In genomic region chr12:112167728-112168525, GRCh38 we compare ENCODE assay signal across 28 cellular contexts. TPM values are rescaled to one million over a fixed set of nuclear protein-coding genes. Genes with fewer than 3 reads are reported as not detected.
DNase-seq lines count a peak whose midpoint lies in the region; ATAC-seq and FAIRE-seq lines count a peak whose summit lies in the region.
"Had no signal": no experiment of that assay in that cellular context is flagged by ENCODE, and none has a peak within 500 bp of the region (broad histone marks: within the 10 kb centered on the region; RNA-seq: fewer than 3 reads in every experiment).

No MANE protein-coding gene starts in this region.

- DNase-seq in Right ventricle myocardium superior: peak; percentile 29
- DNase-seq in right cardiac atrium: no peak
- peak; percentile 76 for DNase-seq in NCI-H69 (lab: John Stamatoyannopoulos, UW)
- peak; percentile 49 for DNase-seq in mesenteric fat pad (ENCODE audit: low spot score)
- no peak for DNase-seq in NCI-H2171 (lab: John Stamatoyannopoulos, UW)
- DNase-seq in pons (ENCODE audit: low spot score): no peak
- DNase-seq in GM19239 (ENCODE audit: insufficient read length, low spot score): no peak
- DNase-seq: ACHN; activated CD4-positive, alpha-beta T cell treated with anti-CD3 and anti-CD28 coated beads, Interleukin-2, amount 10 ng/mL, durations not matched to agents 7 days and 5 days; activated naive CD8-positive, alpha-beta T cell treated with anti-CD3 and anti-CD28 coated beads, Interleukin-2, amount 10 ng/mL, durations not matched to agents 7 days and 5 days; DMS79 treated with DMSO at 0.1 percent for 48 hours; glutamatergic neuron; GOT3; Karpas-422; kidney; NCI-H2029; NCI-H748 treated with DMSO at 0.1 percent for 48 hours; small intestine; stimulated activated naive CD4-positive, alpha-beta T cell; T-helper 2 cell; uterus had no signal

- H3K27ac ChIP-seq in right cardiac atrium (ENCODE audit: low read length): no peak overlapping the region
- H3K27ac ChIP-seq: epithelial cell of prostate, SK-N-MC, thoracic aorta, uterus had no signal

- WGBS in right cardiac atrium: 92% methylated on average over 32 of the region's 32 CpGs

- ATAC-seq in Right ventricle myocardium superior (ENCODE audit: poor library complexity): no peak
- ATAC-seq in right cardiac atrium: no peak
- no peak for ATAC-seq in HG02759 (IDR thresholded peaks at IDR 0.05; ENCODE audit: unreplicated experiment)

- H3K4me3 ChIP-seq in right cardiac atrium (ENCODE audit: low read length): no peak overlapping the region
- H3K4me3 ChIP-seq: lung, SK-N-MC, thoracic aorta, uterus had no signal

- H3K9me3 ChIP-seq in right cardiac atrium (ENCODE audit: control insufficient read depth, low read length): no peaks in the 10 kb centered on the region
- H3K9me3 ChIP-seq: Caco-2, thoracic aorta, uterus had no signal

- intact Hi-C loops in Right ventricle myocardium superior (cut with DNase I): no loop called here
- intact Hi-C loops in right cardiac atrium (cut with DNase I): no loop called here

- no peak for FAIRE-seq in GM19239 (lab: Jason Lieb, UNC)
- FAIRE-seq: astrocyte, kidney, small intestine had no signal

- no peaks in the 10 kb centered on the region for H3K4me1 ChIP-seq in right cardiac atrium (ENCODE audit: control insufficient read depth, insufficient read depth, low read length)
- H3K4me1 ChIP-seq: Caco-2, uterus had no signal

- no peaks in the 10 kb centered on the region for H3K27me3 ChIP-seq in right cardiac atrium (ENCODE audit: control insufficient read depth, insufficient read depth)
- H3K27me3 ChIP-seq: uterus had no signal

RNA-seq across cellular contexts. Expression of gene TRAFD1, which starts 42.6 kb away (rescaled TPM):
- total RNA-seq in Right ventricle myocardium superior (17.4 TPM), right cardiac atrium (10 to 100 TPM; 21.9 to 24.5 (median 23.9) TPM), mesenteric fat pad (17.4 TPM)
- 13.4 TPM for polyA plus RNA-seq in right cardiac atrium

RNA-seq across cellular contexts. Expression of gene NAA25, which starts 59.3 kb away (rescaled TPM):
- total RNA-seq in Right ventricle myocardium superior (14.7 TPM), right cardiac atrium (10 to 100 TPM; 15.3 to 21.7 (median 18.0) TPM), mesenteric fat pad (31.6 TPM)
- 4.6 TPM for polyA plus RNA-seq in right cardiac atrium

Comparison
In these comparisons a context has a peak if more than half of its experiments do, and no peak if none do; other contexts are left out.
1. DNase-seq: peak in Right ventricle myocardium superior (single experiment), NCI-H69 (single experiment) and mesenteric fat pad (single experiment); none in right cardiac atrium (0 of 3), NCI-H2171 (single experiment), pons (single experiment) and GM19239 (single experiment).